Comparison of ENCODE assay signal across 11 cellular contexts in the genomic region with DNA sequence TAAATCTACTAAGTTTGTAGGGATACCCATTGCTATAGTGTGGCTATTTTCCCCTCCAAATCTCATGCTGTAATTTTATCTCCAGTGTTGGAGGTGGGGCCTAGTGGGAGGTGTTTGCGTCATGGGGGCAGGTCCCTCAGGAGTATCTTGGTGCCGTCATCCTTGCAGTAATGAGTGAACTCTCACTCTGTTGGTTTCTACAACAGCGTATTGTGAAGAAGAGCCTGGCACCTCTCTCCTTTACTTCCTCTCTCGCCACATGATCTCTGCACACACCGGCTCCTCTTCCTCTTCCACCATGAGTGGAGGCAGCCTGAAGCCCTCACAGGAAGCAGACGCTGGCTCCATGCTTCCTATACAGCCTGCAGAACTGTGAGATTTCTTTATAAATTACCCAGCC. TPM values are rescaled to one million over a fixed set of nuclear protein-coding genes. Genes with fewer than 3 reads are reported as not detected.
"Had no signal": no experiment of that assay in that cellular context is flagged by ENCODE, and none has a peak within 500 bp of the region (broad histone marks: within the 10 kb centered on the region; RNA-seq: fewer than 3 reads in every experiment).

No MANE protein-coding gene starts in this region.

- DNase-seq: activated CD4-positive, alpha-beta T cell treated with anti-CD3 and anti-CD28 coated beads, Interleukin-2, amount 50 U/mL, for 4 hours; activated effector memory CD4-positive, alpha-beta T cell treated with anti-CD3 and anti-CD28 coated beads, Interleukin-2, amount 50 U/mL, for 16 hours; activated T-cell treated with anti-CD3 and anti-CD28 coated beads, Interleukin-2, amount 50 U/mL, for 4 hours; brain microvascular endothelial cell; effector memory CD8-positive, alpha-beta T cell; hippocampal formation; pancreas; stimulated activated CD4-positive, alpha-beta T cell treated with anti-CD3 and anti-CD28 coated beads, Interleukin-4, amount 100 ng/mL, for 1 hour; stimulated activated CD8-positive, alpha-beta memory T cell treated with anti-CD3 and anti-CD28 coated beads, Interleukin-4, amount 100 ng/mL, for 48 hours had no signal

RNA-seq across cellular contexts. Expression of a gene that starts 34.0 kb away (rescaled TPM):
- total RNA-seq: activated T-cell treated with anti-CD3 and anti-CD28 coated beads, Interleukin-2, amount 50 U/mL, for 4 hours; mesothelial cell of epicardium; urinary bladder had no signal
- polyA plus RNA-seq: pancreas, urinary bladder had no signal
